Comparison of ENCODE assay signal across 12 cellular contexts in the genomic region with DNA sequence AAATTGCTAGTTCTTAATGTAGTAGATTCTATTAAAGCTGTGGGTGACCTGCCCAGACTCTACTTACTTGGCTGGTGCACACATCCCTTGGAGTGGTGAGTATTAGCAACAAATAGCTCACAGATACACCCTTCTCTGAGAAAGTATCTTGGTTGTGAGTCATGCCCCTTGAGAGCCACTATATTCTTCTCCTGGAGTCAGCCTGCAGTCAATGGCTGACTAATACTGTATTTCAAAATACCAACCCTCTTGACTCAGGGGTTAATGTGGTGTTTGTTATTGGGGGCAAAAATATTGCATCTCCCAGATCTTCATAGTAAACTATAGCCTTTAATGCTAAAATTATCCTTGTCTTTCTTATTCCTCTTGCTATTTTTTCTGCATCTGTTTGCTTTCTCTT.
DNase-seq lines count a peak whose midpoint lies in the region; FAIRE-seq and TF ChIP-seq lines count a peak whose summit lies in the region.
"Had no signal": no experiment of that assay in that cellular context is flagged by ENCODE, and none has a peak within 500 bp of the region (broad histone marks: within the 10 kb centered on the region; RNA-seq: fewer than 3 reads in every experiment).

No MANE protein-coding gene starts in this region.

- no peak overlapping the region for H2AFZ ChIP-seq in endothelial cell of umbilical vein (ENCODE audit: low read depth, low read length)
- no peak overlapping the region for H2AFZ ChIP-seq in osteoblast (ENCODE audit: low read length)

- no peaks in the 10 kb centered on the region for H3K9me3 ChIP-seq in endothelial cell of umbilical vein (replicated peaks; ENCODE audit: control insufficient read depth, insufficient read depth, low read length)
- no peaks in the 10 kb centered on the region for H3K9me3 ChIP-seq in osteoblast (ENCODE audit: low read depth, low read length)
- H3K9me3 ChIP-seq in right atrium auricular region = no peaks in the 10 kb centered on the region

- DNase-seq in DMS53 (lab: John Stamatoyannopoulos, UW) (peak; percentile 37), NCI-H226 (peak; percentile 99), endothelial cell of umbilical vein (ENCODE audit: low read depth, low spot score) (peak; percentile 57), osteoblast (ENCODE audit: insufficient read length, low spot score, missing footprints) (peak; percentile 77), DMS79 (lab: John Stamatoyannopoulos, UW) (no peak), NCI-H774 (lab: John Stamatoyannopoulos, UW) (no peak), right atrium auricular region (ENCODE audit: low spot score) (no peak)
- DNase-seq in activated CD4-positive, alpha-beta T cell treated with anti-CD3 and anti-CD28 coated beads for 48 hours = no peak
- DNase-seq: cortex of kidney; DMS79 treated with DMSO at 0.1 percent for 48 hours; NCI-H2107; stimulated activated CD8-positive, alpha-beta memory T cell treated with anti-CD3 and anti-CD28 coated beads, Interleukin-4, amount 100 ng/mL, for 48 hours had no signal

- H3K4me1 ChIP-seq in endothelial cell of umbilical vein (ENCODE audit: control insufficient read depth, extremely low read depth, insufficient read depth, low read length) = peaks cover 4% of the 10 kb centered on the region
- peaks cover 12% of the 10 kb centered on the region for H3K4me1 ChIP-seq in osteoblast (ENCODE audit: insufficient read depth, low read length)
- no peaks in the 10 kb centered on the region for H3K4me1 ChIP-seq in right atrium auricular region

- peak; percentile 73 for FAIRE-seq in endothelial cell of umbilical vein (lab: Jason Lieb, UNC)

- H3K9me1 ChIP-seq in endothelial cell of umbilical vein (replicated peaks; ENCODE audit: control insufficient read depth, extremely low read depth, insufficient read depth, low read length) = no peaks in the 10 kb centered on the region

- H3K4me3 ChIP-seq in endothelial cell of umbilical vein (replicated peaks in 1 of 3; ENCODE audit: insufficient read depth in 1 of 3, low read depth in 1 of 3, low read length in 3 of 3) = no peak overlapping the region
- H3K4me3 ChIP-seq in osteoblast (ENCODE audit: insufficient read depth, low read length) = no peak overlapping the region
- no peak overlapping the region for H3K4me3 ChIP-seq in right atrium auricular region

- CTCF ChIA-PET in endothelial cell of umbilical vein (lab: Charles Lee) = interaction anchor here (1.0 to 1.4 kb wide), 2 partner anchors 14 to 61 kb away, joined by 6 to 7 read pairs; no protein-coding TSS in a partner anchor

- H4K20me1 ChIP-seq in endothelial cell of umbilical vein (replicated peaks; ENCODE audit: control insufficient read depth, extremely low read depth, insufficient read depth, low read length) = no peaks in the 10 kb centered on the region
- H4K20me1 ChIP-seq in osteoblast (ENCODE audit: insufficient read depth, low read length) = no peaks in the 10 kb centered on the region

- dilution Hi-C loops in endothelial cell of umbilical vein (cut with MboI; ENCODE audit: extremely low pct_ligation_motif_present, low sequenced_read_pairs) = no loop called here

- H3K4me2 ChIP-seq in endothelial cell of umbilical vein (ENCODE audit: insufficient read depth, low read length) (no peak overlapping the region), osteoblast (ENCODE audit: insufficient read depth, low read length) (peak overlapping the region; percentile 37)

- TF ChIP-seq POLR2A in endothelial cell of umbilical vein (IDR thresholded peaks at IDR 0.05; ENCODE audit: low read depth, low read length) = no peak

- TF ChIP-seq CTCF in endothelial cell of umbilical vein (IDR thresholded peaks at IDR 0.05; ENCODE audit: extremely low read depth in 1 of 2, insufficient read depth in 1 of 2, low read depth in 1 of 2, low read length in 2 of 2) = no peak
- TF ChIP-seq CTCF in osteoblast (IDR thresholded peaks at IDR 0.05; ENCODE audit: extremely low read depth, low read depth, low read length) = no peak
- TF ChIP-seq CTCF in right atrium auricular region (IDR thresholded peaks at IDR 0.05) = no peak

- H3K9ac ChIP-seq in endothelial cell of umbilical vein (replicated peaks; ENCODE audit: extremely low read depth, insufficient read depth, low read length) = no peak overlapping the region

- intact Hi-C loops in endothelial cell of umbilical vein (cut with micrococcal nuclease) = no loop called here

- H3K27ac ChIP-seq in endothelial cell of umbilical vein (ENCODE audit: insufficient read depth, low read depth, low read length) (no peak overlapping the region), osteoblast (ENCODE audit: low read depth, low read length) (no peak overlapping the region), right atrium auricular region (no peak overlapping the region)

- POLR2A ChIA-PET in endothelial cell of umbilical vein (lab: Charles Lee) = no interaction called here

- H3K27me3 ChIP-seq in endothelial cell of umbilical vein (ENCODE audit: control insufficient read depth in 2 of 2, insufficient read depth in 2 of 2, low read length in 2 of 2) (no peaks in the 10 kb centered on the region), osteoblast (ENCODE audit: insufficient read depth, low read length) (peaks cover 2% of the 10 kb centered on the region), right atrium auricular region (no peaks in the 10 kb centered on the region)

- no TSS peak for BruUV-seq in endothelial cell of umbilical vein (replicated peaks; lab: Mats Ljungman, UMichigan)

- H3K79me2 ChIP-seq in endothelial cell of umbilical vein (ENCODE audit: control insufficient read depth, insufficient read depth, low read length) = no peaks in the 10 kb centered on the region
- H3K79me2 ChIP-seq in osteoblast (ENCODE audit: insufficient read depth, low read length) = no peaks in the 10 kb centered on the region

- H3K36me3 ChIP-seq in endothelial cell of umbilical vein (ENCODE audit: control insufficient read depth in 2 of 2, extremely low read depth in 1 of 2, insufficient read depth in 2 of 2, low read length in 2 of 2) (no peaks in the 10 kb centered on the region), osteoblast (ENCODE audit: insufficient read depth, low read length) (no peaks in the 10 kb centered on the region), right atrium auricular region (no peaks in the 10 kb centered on the region)

TF ChIP-seq in endothelial cell of umbilical vein, 7 proteins besides CTCF, POLR2A, EP300 and RAD21:
- TF ChIP-seq, protein P1, sequence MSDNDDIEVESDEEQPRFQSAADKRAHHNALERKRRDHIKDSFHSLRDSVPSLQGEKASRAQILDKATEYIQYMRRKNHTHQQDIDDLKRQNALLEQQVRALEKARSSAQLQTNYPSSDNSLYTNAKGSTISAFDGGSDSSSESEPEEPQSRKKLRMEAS (IDR thresholded peaks at IDR 0.05; ENCODE audit: insufficient read depth, insufficient read length) = no peak
- TF ChIP-seq EZH2 (IDR thresholded peaks at IDR 0.05; ENCODE audit: borderline replicate concordance, low read depth, low read length, severe bottlenecking) = no peak
- TF ChIP-seq JUN (IDR thresholded peaks at IDR 0.05; ENCODE audit: borderline replicate concordance, insufficient read depth, insufficient read length, low read depth) = peak; percentile 32
- TF ChIP-seq GATA2 (IDR thresholded peaks at IDR 0.05; ENCODE audit: insufficient read depth, insufficient read length, low read depth, low read length) = peak; percentile 4
- TF ChIP-seq POLR2AphosphoS5 (IDR thresholded peaks at IDR 0.05; ENCODE audit: insufficient read depth, low read depth, low read length) = no peak
- TF ChIP-seq FOS (IDR thresholded peaks at IDR 0.05; ENCODE audit: borderline replicate concordance, insufficient read depth, low read length) = peak; percentile 87
- TF ChIP-seq MYC (IDR thresholded peaks at IDR 0.05; ENCODE audit: low read depth, low read length) = no peak

Comparison
In these comparisons a context has a peak if more than half of its experiments do, and no peak if none do; other contexts are left out.
1. DNase-seq: peak in DMS53 (single experiment), NCI-H226 (single experiment), endothelial cell of umbilical vein (single experiment) and osteoblast (single experiment); none in DMS79 (single experiment), NCI-H774 (single experiment), activated CD4-positive, alpha-beta T cell treated with anti-CD3 and anti-CD28 coated beads for 48 hours (single experiment) and right atrium auricular region (single experiment).